ENCODE assay signal across 1 cellular context in the genomic region with DNA sequence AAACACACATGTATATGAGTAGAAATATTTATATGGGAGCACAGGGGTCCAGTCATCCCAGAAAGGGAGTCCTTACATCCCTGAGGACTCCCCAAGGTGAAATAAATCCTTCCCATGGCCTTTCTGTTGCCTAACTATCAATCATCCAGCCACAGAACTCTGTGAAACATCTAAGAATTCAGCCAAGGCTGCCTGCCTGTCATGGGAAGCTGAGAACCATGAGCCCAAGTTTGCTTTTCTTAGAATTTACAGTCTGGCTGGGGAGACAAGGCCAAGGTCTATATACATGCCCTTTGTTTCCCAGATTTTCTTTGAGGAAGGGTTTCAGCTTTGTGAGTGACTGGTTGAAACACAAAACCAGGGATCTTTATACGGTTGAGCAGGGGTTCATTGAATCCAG.
TF ChIP-seq lines count a peak whose summit lies in the region.

No MANE protein-coding gene starts in this region.

TF ChIP-seq in IMR-90, 13 proteins besides CTCF, POLR2A, EP300 and RAD21:
- TF ChIP-seq, protein P1, sequence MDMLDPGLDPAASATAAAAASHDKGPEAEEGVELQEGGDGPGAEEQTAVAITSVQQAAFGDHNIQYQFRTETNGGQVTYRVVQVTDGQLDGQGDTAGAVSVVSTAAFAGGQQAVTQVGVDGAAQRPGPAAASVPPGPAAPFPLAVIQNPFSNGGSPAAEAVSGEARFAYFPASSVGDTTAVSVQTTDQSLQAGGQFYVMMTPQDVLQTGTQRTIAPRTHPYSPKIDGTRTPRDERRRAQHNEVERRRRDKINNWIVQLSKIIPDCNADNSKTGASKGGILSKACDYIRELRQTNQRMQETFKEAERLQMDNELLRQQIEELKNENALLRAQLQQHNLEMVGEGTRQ (IDR thresholded peaks at IDR 0.05; ENCODE audit: low read depth, low read length) = no peak
- TF ChIP-seq BHLHE40 (IDR thresholded peaks at IDR 0.05; ENCODE audit: low read depth, low read length) (no peak), RFX5 (IDR thresholded peaks at IDR 0.05; ENCODE audit: low read depth, low read length) (no peak), RCOR1 (IDR thresholded peaks at IDR 0.05; ENCODE audit: insufficient replicate concordance, low read length) (no peak), MAFK (IDR thresholded peaks at IDR 0.05; ENCODE audit: low read depth, low read length) (no peak), NFE2L2 (IDR thresholded peaks at IDR 0.05; ENCODE audit: low read depth, low read length) (no peak), CHD1 (IDR thresholded peaks at IDR 0.05; ENCODE audit: low read depth, low read length) (no peak), MXI1 (IDR thresholded peaks at IDR 0.05; ENCODE audit: borderline replicate concordance, low read depth, low read length) (no peak), SMC3 (IDR thresholded peaks at IDR 0.05; ENCODE audit: low read depth, low read length) (no peak), CEBPB (IDR thresholded peaks at IDR 0.05; ENCODE audit: low read depth, low read length) (no peak), MAZ (IDR thresholded peaks at IDR 0.05; ENCODE audit: borderline replicate concordance, low read depth, low read length) (no peak), FOS (IDR thresholded peaks at IDR 0.05; ENCODE audit: low read depth, low read length) (no peak)
- TF ChIP-seq, protein P2, sequence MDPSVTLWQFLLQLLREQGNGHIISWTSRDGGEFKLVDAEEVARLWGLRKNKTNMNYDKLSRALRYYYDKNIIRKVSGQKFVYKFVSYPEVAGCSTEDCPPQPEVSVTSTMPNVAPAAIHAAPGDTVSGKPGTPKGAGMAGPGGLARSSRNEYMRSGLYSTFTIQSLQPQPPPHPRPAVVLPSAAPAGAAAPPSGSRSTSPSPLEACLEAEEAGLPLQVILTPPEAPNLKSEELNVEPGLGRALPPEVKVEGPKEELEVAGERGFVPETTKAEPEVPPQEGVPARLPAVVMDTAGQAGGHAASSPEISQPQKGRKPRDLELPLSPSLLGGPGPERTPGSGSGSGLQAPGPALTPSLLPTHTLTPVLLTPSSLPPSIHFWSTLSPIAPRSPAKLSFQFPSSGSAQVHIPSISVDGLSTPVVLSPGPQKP (IDR thresholded peaks at IDR 0.05; ENCODE audit: borderline replicate concordance, low read depth, low read length) = no peak
